Comparison of ENCODE assay signal across 12 cellular contexts in genomic region chr2:101788995-101789970, GRCh38.
DNase-seq lines count a peak whose midpoint lies in the region; ATAC-seq and TF ChIP-seq lines count a peak whose summit lies in the region.
"Had no signal": no experiment of that assay in that cellular context is flagged by ENCODE, and none has a peak within 500 bp of the region (broad histone marks: within the 10 kb centered on the region; RNA-seq: fewer than 3 reads in every experiment).

No MANE protein-coding gene starts in this region.

- H3K4me3 Mint-ChIP-seq in Caco-2 (ENCODE audit: unreplicated experiment) = no peak overlapping the region
- H3K4me3 Mint-ChIP-seq: activated CD8-positive, alpha-beta memory T cell treated with anti-CD3 and anti-CD28 coated beads, Interleukin-2, amount 10 ng/mL, durations not matched to agents 7 days and 5 days had no signal

- no TSS peak for BruUV-seq in Caco-2 (replicated peaks; lab: Mats Ljungman, UMichigan)

- CTCF ChIA-PET in Caco-2 (lab: Charles Lee) = no interaction called here

- intact Hi-C loops in Caco-2 (cut with micrococcal nuclease; ENCODE audit: unreplicated experiment) (no loop called here), psoas muscle (cut with DNase I) (no loop called here)

- H3K9me3 Mint-ChIP-seq in Caco-2 (ENCODE audit: unreplicated experiment) = no peaks in the 10 kb centered on the region

- peaks cover 50% of the 10 kb centered on the region for H3K36me3 Mint-ChIP-seq in Caco-2 (ENCODE audit: insufficient read depth, unreplicated experiment)

- TF ChIP-seq CTCF in Caco-2 (IDR thresholded peaks at IDR 0.05; ENCODE audit: insufficient read depth in 1 of 2, low read depth in 1 of 2, low read length in 1 of 2, severe bottlenecking in 1 of 2, unreplicated experiment in 1 of 2) (no peak), psoas muscle (IDR thresholded peaks at IDR 0.05) (no peak)

- H3K27ac ChIP-seq in psoas muscle = peak overlapping the region; percentile 43

- H3K27ac Mint-ChIP-seq in Caco-2 (ENCODE audit: unreplicated experiment) = peak overlapping the region; percentile 20
- H3K27ac Mint-ChIP-seq: activated CD8-positive, alpha-beta memory T cell treated with anti-CD3 and anti-CD28 coated beads, Interleukin-2, amount 10 ng/mL, durations not matched to agents 7 days and 5 days had no signal

- H3K27me3 ChIP-seq in Caco-2 (replicated peaks; ENCODE audit: control insufficient read depth, insufficient read depth, low read length) (no peaks in the 10 kb centered on the region), endocrine pancreas (ENCODE audit: control insufficient read depth, insufficient read depth, low read length) (no peaks in the 10 kb centered on the region), psoas muscle (ENCODE audit: insufficient read depth in 3 of 3, low read length in 2 of 3) (no peaks in the 10 kb centered on the region)

- WGBS in psoas muscle, 3 donors = 43 to 59% (median 52%) methylated on average over 4 of the region's 4 CpGs

- POLR2A ChIA-PET in Caco-2 (lab: Charles Lee) = no interaction called here

- H3K4me1 ChIP-seq in Caco-2 (peaks cover 22% of the 10 kb centered on the region), endocrine pancreas (ENCODE audit: control insufficient read depth, insufficient read depth, low read length) (peaks cover 38% of the 10 kb centered on the region), psoas muscle (peaks cover 36% of the 10 kb centered on the region)

- ATAC-seq in psoas muscle (peak; percentile 75 to 94 (median 78)), HG02759 (IDR thresholded peaks at IDR 0.05; ENCODE audit: unreplicated experiment) (no peak), HG03095 (IDR thresholded peaks at IDR 0.05; ENCODE audit: unreplicated experiment) (no peak), GM21528 (IDR thresholded peaks at IDR 0.05; ENCODE audit: low FRiP score, unreplicated experiment) (no peak)
- ATAC-seq: activated CD8-positive, alpha-beta memory T cell treated with anti-CD3 and anti-CD28 coated beads, Interleukin-2, amount 10 ng/mL, durations not matched to agents 7 days and 5 days; Right ventricle myocardium inferior had no signal

- H3K36me3 ChIP-seq in Caco-2 (ENCODE audit: control insufficient read depth, insufficient read depth, low read length) (no peaks in the 10 kb centered on the region), endocrine pancreas (ENCODE audit: control insufficient read depth, insufficient read depth, low read length) (no peaks in the 10 kb centered on the region), psoas muscle (ENCODE audit: insufficient read depth in 1 of 2, low read depth in 1 of 2) (peaks cover 0 to 2% of the 10 kb centered on the region in 2 donors)

- no peaks in the 10 kb centered on the region for H3K27me3 Mint-ChIP-seq in Caco-2 (ENCODE audit: insufficient read depth, unreplicated experiment)
- H3K27me3 Mint-ChIP-seq: activated CD8-positive, alpha-beta memory T cell treated with anti-CD3 and anti-CD28 coated beads, Interleukin-2, amount 10 ng/mL, durations not matched to agents 7 days and 5 days had no signal

- H3K4me3 ChIP-seq in Caco-2 (ENCODE audit: low read depth, low read length) (no peak overlapping the region), endocrine pancreas (ENCODE audit: control insufficient read depth, insufficient read depth, low read length) (peak overlapping the region; percentile 16), psoas muscle (no peak overlapping the region)

- H3K9me3 ChIP-seq in Caco-2 (no peaks in the 10 kb centered on the region), endocrine pancreas (ENCODE audit: control insufficient read depth, low read length) (no peaks in the 10 kb centered on the region), psoas muscle (no peaks in the 10 kb centered on the region)

- DNase-seq in Caco-2 (no peak), NCI-H2227 (lab: John Stamatoyannopoulos, UW; ENCODE audit: unreplicated experiment) (peak; percentile 23), psoas muscle (no peak)
- no peak for DNase-seq in stimulated activated CD4-positive, alpha-beta T cell treated with anti-CD3 and anti-CD28 coated beads, Interleukin-15, amount 100 ng/mL, for 24 hours
- DNase-seq: activated CD8-positive, alpha-beta memory T cell treated with anti-CD3 and anti-CD28 coated beads, Interleukin-2, amount 10 ng/mL, durations not matched to agents 7 days and 5 days; erythroblast; NCI-H510A treated with DMSO at 0.1 percent for 48 hours had no signal

- H3K4me1 Mint-ChIP-seq in Caco-2 (ENCODE audit: low read depth, unreplicated experiment) = peaks cover 21% of the 10 kb centered on the region

- H3K9ac ChIP-seq in endocrine pancreas (ENCODE audit: control insufficient read depth, insufficient read depth, low read length) = no peak overlapping the region

Comparison
In these comparisons a context has a peak if more than half of its experiments do, and no peak if none do; other contexts are left out.
1. ATAC-seq: peak in psoas muscle (4 of 4); none in HG02759 (single experiment), HG03095 (single experiment) and GM21528 (single experiment).